ENCODE assay signal across 8 cellular contexts in the genomic region with DNA sequence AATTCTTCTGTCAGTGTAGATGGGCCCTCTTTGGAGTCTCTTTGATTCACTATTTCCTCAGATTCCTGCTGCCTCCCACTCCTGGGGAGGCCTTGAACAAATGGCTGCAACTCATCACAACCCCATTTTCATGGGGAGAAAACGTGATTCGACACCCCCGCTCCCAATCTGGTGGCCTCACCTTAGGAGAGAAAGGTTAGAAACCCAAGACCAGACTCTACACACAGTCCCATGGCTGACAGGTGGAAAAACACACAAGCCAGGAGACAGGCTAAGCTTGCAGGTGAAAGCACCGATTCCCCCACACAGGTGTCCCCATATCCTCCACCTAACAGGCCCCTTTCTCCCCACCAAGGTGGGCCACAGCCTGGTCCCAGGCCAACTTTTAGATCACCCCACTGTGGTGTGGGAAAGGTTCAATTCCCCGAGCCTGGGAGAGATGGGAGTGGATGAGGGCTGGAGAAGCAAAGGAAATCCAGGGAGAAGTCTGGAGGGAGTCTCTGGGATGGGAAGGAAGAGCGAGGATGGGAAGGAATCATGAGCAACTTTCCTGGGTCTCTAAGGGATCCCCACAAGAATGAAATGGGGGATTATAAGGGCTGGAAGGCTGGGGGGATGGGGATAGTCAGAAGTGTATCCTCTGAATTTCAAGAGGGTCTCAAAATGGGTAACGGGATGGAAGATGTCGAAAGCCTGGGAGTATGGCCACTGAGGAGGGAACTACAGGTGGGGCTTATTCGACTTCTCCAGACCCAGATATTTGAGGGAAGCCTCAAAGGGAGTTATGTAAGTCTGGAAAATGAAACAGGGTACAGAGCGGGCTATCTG. TPM values are rescaled to one million over a fixed set of nuclear protein-coding genes. Genes with fewer than 3 reads are reported as not detected.
A peak's percentile ranks its signal among the peaks of the same experiment; 100 is the strongest.
DNase-seq lines count a peak whose midpoint lies in the region; ATAC-seq and TF ChIP-seq lines count a peak whose summit lies in the region.

No MANE protein-coding gene starts in this region.

- H3K9me3 ChIP-seq in testis, result no peaks in the 10 kb centered on the region

- DNase-seq in activated T-cell treated with anti-CD3 and anti-CD28 coated beads, Interleukin-2, amount 50 U/mL, for 4 hours, result no peak
- DNase-seq in activated T-cell treated with anti-CD3 and anti-CD28 coated beads for 4 hours (no peak), amniotic epithelial cell (ENCODE audit: low read depth) (peak; percentile 36), left kidney (ENCODE audit: low read depth, low spot score) (peak; percentile 6), testis (no peak), EL (no peak), superior temporal gyrus (ENCODE audit: extremely low spot score) (no peak)

- ATAC-seq in activated T-cell treated with anti-CD3 and anti-CD28 coated beads, Interleukin-2, amount 50 U/mL, for 4 hours, result no peak
- ATAC-seq in GM21619 (IDR thresholded peaks at IDR 0.05; ENCODE audit: unreplicated experiment), result no peak

- peak overlapping the region; percentile 86 to 95 for H3K4me3 ChIP-seq in testis

- H3K27ac ChIP-seq in testis, result peak overlapping the region; percentile 91

- no peak for TF ChIP-seq POLR2A in testis (IDR thresholded peaks at IDR 0.05)

- H3K9me3 Mint-ChIP-seq in activated T-cell treated with anti-CD3 and anti-CD28 coated beads, Interleukin-2, amount 50 U/mL, for 4 hours, result no peaks in the 10 kb centered on the region

- H3K27me3 Mint-ChIP-seq in activated T-cell treated with anti-CD3 and anti-CD28 coated beads, Interleukin-2, amount 50 U/mL, for 4 hours (ENCODE audit: low read depth), result no peaks in the 10 kb centered on the region

- no peaks in the 10 kb centered on the region for H3K27me3 ChIP-seq in testis

- TF ChIP-seq CTCF in testis (IDR thresholded peaks at IDR 0.05), result no peak

- H3K4me1 Mint-ChIP-seq in activated T-cell treated with anti-CD3 and anti-CD28 coated beads, Interleukin-2, amount 50 U/mL, for 4 hours (ENCODE audit: low read depth), result peaks cover 72% of the 10 kb centered on the region

- intact Hi-C loops in testis (cut with DNase I; ENCODE audit: low total_unique reads), result loop anchor here (5.0 kb wide), 1 partner anchor 99 kb away; the partner anchor contains the start of gene TM9SF4

- peaks cover 54% of the 10 kb centered on the region for H3K4me1 ChIP-seq in testis

- peaks cover 65% of the 10 kb centered on the region for H3K36me3 Mint-ChIP-seq in activated T-cell treated with anti-CD3 and anti-CD28 coated beads, Interleukin-2, amount 50 U/mL, for 4 hours (ENCODE audit: insufficient read depth)

- H3K4me3 Mint-ChIP-seq in activated T-cell treated with anti-CD3 and anti-CD28 coated beads, Interleukin-2, amount 50 U/mL, for 4 hours, result peak overlapping the region; percentile 99

- 17 to 21% methylated on average over 7 to 10 of the region's 10 CpGs for WGBS in testis, 2 donors

- H3K36me3 ChIP-seq in testis (ENCODE audit: low read depth, missing control alignments), result no peaks in the 10 kb centered on the region

RNA-seq across cellular contexts. Expression of gene PLAGL2, which starts 0.9 kb away (rescaled TPM):
- 100 to 1,000 TPM; 140 to 173 (median 151) TPM for total RNA-seq in activated T-cell treated with anti-CD3 and anti-CD28 coated beads, Interleukin-2, amount 50 U/mL, for 4 hours
- total RNA-seq in testis, result 10 to 100 TPM; 30.5 to 36.8 TPM
- polyA plus RNA-seq in testis (ENCODE audit: insufficient read depth, low read depth, low replicate concordance), result 33.5 TPM

RNA-seq across cellular contexts. Expression of gene POFUT1, which starts 1.1 kb away (rescaled TPM):
- total RNA-seq in activated T-cell treated with anti-CD3 and anti-CD28 coated beads, Interleukin-2, amount 50 U/mL, for 4 hours, result 100 to 1,000 TPM in 1 of 3 donors, 10 to 100 TPM in 2; 85.6 to 113 (median 95.7) TPM
- 10 to 100 TPM; 46.6 to 54.2 TPM for total RNA-seq in testis
- 31.0 TPM for polyA plus RNA-seq in testis (ENCODE audit: insufficient read depth, low read depth, low replicate concordance)

Comparison
In these comparisons a context has a peak if more than half of its experiments do, and no peak if none do; other contexts are left out.
1. DNase-seq: peak in amniotic epithelial cell (single experiment) and left kidney (single experiment); none in activated T-cell treated with anti-CD3 and anti-CD28 coated beads, Interleukin-2, amount 50 U/mL, for 4 hours (single experiment), activated T-cell treated with anti-CD3 and anti-CD28 coated beads for 4 hours (single experiment), testis (single experiment), EL (single experiment) and superior temporal gyrus (single experiment).